Comparison of ENCODE assay signal across 16 cellular contexts in genomic region chr7:149846436-149847046, GRCh38. TPM values are rescaled to one million over a fixed set of nuclear protein-coding genes. Genes with fewer than 3 reads are reported as not detected.
DNase-seq lines count a peak whose midpoint lies in the region; ATAC-seq and TF ChIP-seq lines count a peak whose summit lies in the region.
"Had no signal": no experiment of that assay in that cellular context is flagged by ENCODE, and none has a peak within 500 bp of the region (broad histone marks: within the 10 kb centered on the region; RNA-seq: fewer than 3 reads in every experiment).

No MANE protein-coding gene starts in this region.

- H3K9me3 Mint-ChIP-seq in endothelial cell (ENCODE audit: unreplicated experiment) = no peaks in the 10 kb centered on the region

- peak; percentile 64 for ATAC-seq in GM19455 (IDR thresholded peaks at IDR 0.05; ENCODE audit: unreplicated experiment)
- ATAC-seq in HG02870 (IDR thresholded peaks at IDR 0.05; ENCODE audit: unreplicated experiment) = peak; percentile 84
- ATAC-seq in HG03575 (IDR thresholded peaks at IDR 0.05; ENCODE audit: extremely low read depth, insufficient number of reproducible peaks, low FRiP score, unreplicated experiment) = peak; percentile 80
- ATAC-seq in foreskin keratinocyte = no peak

- H3K4me1 Mint-ChIP-seq in endothelial cell (ENCODE audit: unreplicated experiment) = peaks cover 3% of the 10 kb centered on the region

- H3K4me3 ChIP-seq in GM12864 (ENCODE audit: low read depth, low read length) = no peak overlapping the region
- H3K4me3 ChIP-seq: SJCRH30 had no signal

- no peak overlapping the region for H3K27ac ChIP-seq in foreskin keratinocyte
- H3K27ac ChIP-seq: brain microvascular endothelial cell, SJCRH30 had no signal

- H3K36me3 Mint-ChIP-seq in endothelial cell (ENCODE audit: low read depth, unreplicated experiment) = peaks cover 9% of the 10 kb centered on the region

- no peaks in the 10 kb centered on the region for H3K4me1 ChIP-seq in foreskin keratinocyte
- H3K4me1 ChIP-seq: SJCRH30 had no signal

- H3K27me3 Mint-ChIP-seq in endothelial cell (ENCODE audit: unreplicated experiment) = peaks cover 1% of the 10 kb centered on the region
- H3K27me3 Mint-ChIP-seq: progenitor cell of endocrine pancreas had no signal

- TF ChIP-seq CTCF in GM12864 (IDR thresholded peaks at IDR 0.05; ENCODE audit: low read depth, low read length, missing control alignments) (no peak), foreskin keratinocyte (conservative IDR thresholded peaks at IDR 0.05) (no peak), endothelial cell (IDR thresholded peaks at IDR 0.05; ENCODE audit: unreplicated experiment) (no peak)

- H3K27ac Mint-ChIP-seq in endothelial cell (ENCODE audit: unreplicated experiment) = no peak overlapping the region
- H3K27ac Mint-ChIP-seq: progenitor cell of endocrine pancreas had no signal

- no peak overlapping the region for H3K4me3 Mint-ChIP-seq in endothelial cell (ENCODE audit: unreplicated experiment)

- DNase-seq in GM12864 (ENCODE audit: low read depth) (peak; percentile 8), SKM-1 treated with dmso at 0.1 percent for 144 hours (lab: John Stamatoyannopoulos, UW; ENCODE audit: unreplicated experiment) (no peak), HT-29 (ENCODE audit: low spot score) (no peak), foreskin keratinocyte (no peak), endothelial cell (ENCODE audit: low spot score) (no peak)
- DNase-seq: activated T-cell treated with anti-CD3 and anti-CD28 coated beads, Interleukin-2, amount 50 U/mL, for 48 hours; brain microvascular endothelial cell; DMS153; mammary epithelial cell; NCI-H524 treated with DMSO at 0.1 percent for 48 hours; SJCRH30; stimulated activated CD4-positive, alpha-beta T cell treated with anti-CD3 and anti-CD28 coated beads, Interleukin-4, amount 100 ng/mL, for 24 hours had no signal

- no peaks in the 10 kb centered on the region for H3K27me3 ChIP-seq in foreskin keratinocyte
- H3K27me3 ChIP-seq: brain microvascular endothelial cell, SJCRH30 had no signal

RNA-seq across cellular contexts. Expression of gene ZNF862, which starts 8.4 kb away (rescaled TPM):
- 8.8 and 11.7 TPM in 2 replicates for total RNA-seq in HT-29 (2014; rRNA removed; shearing (Covaris generic))
- total RNA-seq in foreskin keratinocyte (3.7 and 5.1 TPM in 2 replicates), endothelial cell (ENCODE audit: unreplicated experiment) (22.6 TPM)
- polyA plus RNA-seq in foreskin keratinocyte = 1.2 and 1.7 TPM in 2 replicates

RNA-seq across cellular contexts. Expression of gene ATP6V0E2, which starts 27.2 kb away (rescaled TPM):
- total RNA-seq in HT-29 (2014; rRNA removed; shearing (Covaris generic)) = 92.6 and 93.3 TPM in 2 replicates
- total RNA-seq in foreskin keratinocyte = 4.2 and 10.4 TPM in 2 replicates
- polyA plus RNA-seq in foreskin keratinocyte = 5.0 and 14.0 TPM in 2 replicates
- 18.5 TPM for total RNA-seq in endothelial cell (ENCODE audit: unreplicated experiment)
